In the genomic region with DNA sequence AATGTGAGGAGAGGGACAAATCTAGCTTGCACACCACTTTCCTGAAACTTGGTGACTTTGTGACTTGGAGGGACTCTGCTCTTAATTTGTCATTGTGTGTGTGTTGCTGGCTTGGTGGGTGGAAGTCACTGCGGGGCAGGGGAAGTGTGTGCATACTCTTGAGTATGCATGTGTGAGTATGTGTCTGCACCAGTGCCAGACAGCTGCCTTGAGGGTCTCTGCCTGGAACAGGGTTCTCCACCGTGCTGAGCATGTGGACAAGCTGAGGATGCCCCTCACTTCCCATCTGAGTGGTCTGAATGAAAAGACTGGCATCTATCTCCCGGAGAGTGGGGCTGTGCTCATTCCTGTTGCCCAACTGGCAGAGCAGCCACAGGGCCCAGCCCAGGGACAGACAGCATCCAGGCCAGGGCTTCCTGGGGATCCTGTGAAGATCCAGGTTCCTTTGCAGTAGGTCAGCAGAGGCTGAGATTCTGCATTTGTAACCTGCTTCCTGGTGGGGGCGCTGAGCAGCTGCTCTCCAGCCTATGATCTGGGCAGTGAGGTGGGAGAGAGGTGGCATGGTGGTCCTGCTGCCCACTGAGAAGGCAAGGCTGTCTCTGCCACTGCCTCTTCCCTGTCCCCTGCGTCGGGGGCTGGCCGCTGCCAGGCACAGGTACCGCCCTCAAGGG, we compare ENCODE assay signal across 9 cellular contexts.
DNase-seq lines count a peak whose midpoint lies in the region; ATAC-seq and TF ChIP-seq lines count a peak whose summit lies in the region.
"Had no signal": no experiment of that assay in that cellular context is flagged by ENCODE, and none has a peak within 500 bp of the region (broad histone marks: within the 10 kb centered on the region; RNA-seq: fewer than 3 reads in every experiment).

No MANE protein-coding gene starts in this region.

- no peaks in the 10 kb centered on the region for H3K9me2 ChIP-seq in OCI-LY7 (ENCODE audit: insufficient read depth, low read length)

- H2AK5ac ChIP-seq in trophoblast cell (ENCODE audit: low read length) = peak overlapping the region; percentile 41

- TF ChIP-seq POLR2A in esophagus squamous epithelium (IDR thresholded peaks at IDR 0.05) = no peak

- peak overlapping the region; percentile 50 for H2BK12ac ChIP-seq in trophoblast cell (ENCODE audit: low read length)

- peak overlapping the region; percentile 25 for H3K14ac ChIP-seq in trophoblast cell (ENCODE audit: low read length)

- 0 out of 2 replicates have a peak overlapping the region, but pooled peaks have one; percentile 47 for H2AFZ ChIP-seq in OCI-LY7 (ENCODE audit: low read length)
- peak overlapping the region; percentile 12 for H2AFZ ChIP-seq in trophoblast cell (ENCODE audit: insufficient read depth, low read length, poor library complexity)

- no peaks in the 10 kb centered on the region for H4K20me1 ChIP-seq in OCI-LY7 (ENCODE audit: insufficient read depth, low read length)

- peak; percentile 33 for TF ChIP-seq CTCF in GM06990 (IDR thresholded peaks at IDR 0.05; ENCODE audit: insufficient read depth, low read length, poor library complexity, severe bottlenecking)
- peak; percentile 72 for TF ChIP-seq CTCF in OCI-LY7 (conservative IDR thresholded peaks at IDR 0.05; ENCODE audit: low read length)
- TF ChIP-seq CTCF in esophagus squamous epithelium (IDR thresholded peaks at IDR 0.05) = peak in 2 of 6 experiments; percentile 11 to 29

- DNase-seq in GM06990 (ENCODE audit: extremely low read depth, insufficient read length) (no peak), OCI-LY7 (ENCODE audit: low spot score) (peak; percentile 21), esophagus squamous epithelium (lab: John Stamatoyannopoulos, UW) (no peak), trophoblast cell (peak in 1 of 2 donors; percentile 8), NCI-H2081 treated with DMSO at 0.1 percent for 48 hours (lab: John Stamatoyannopoulos, UW) (no peak), T-helper 1 cell (no peak)
- DNase-seq in stimulated activated CD8-positive, alpha-beta memory T cell treated with anti-CD3 and anti-CD28 coated beads, Interleukin-4, amount 100 ng/mL, for 48 hours = no peak
- DNase-seq: foreskin melanocyte had no signal

- H3K4ac ChIP-seq in trophoblast cell (ENCODE audit: low read depth, low read length) = no peak overlapping the region

- ATAC-seq in GM18867 (IDR thresholded peaks at IDR 0.05; ENCODE audit: unreplicated experiment) = no peak

- H3K23ac ChIP-seq in trophoblast cell (ENCODE audit: low read length) = no peak overlapping the region

- peak overlapping the region; percentile 28 for H2BK120ac ChIP-seq in trophoblast cell (ENCODE audit: insufficient read depth, low read length, poor library complexity)

- H3K9me3 ChIP-seq in OCI-LY7 (ENCODE audit: low read length) = no peaks in the 10 kb centered on the region
- H3K9me3 ChIP-seq in esophagus squamous epithelium = no peaks in the 10 kb centered on the region
- H3K9me3 ChIP-seq in trophoblast cell (ENCODE audit: insufficient read depth, low read depth, low read length) = no peaks in the 10 kb centered on the region

- no peak overlapping the region for H3K27ac ChIP-seq in OCI-LY7 (ENCODE audit: low read depth, low read length, poor library complexity, severe bottlenecking)
- peak overlapping the region; percentile 61 to 91 (median 82) for H3K27ac ChIP-seq in esophagus squamous epithelium
- H3K27ac ChIP-seq in trophoblast cell (ENCODE audit: low read depth, low read length) = peak overlapping the region; percentile 70

- POLR2A ChIA-PET in OCI-LY7 (lab: Charles Lee) = interaction anchor here (0.5 to 0.6 kb wide), 2 partner anchors 27 to 876 kb away, joined by 4 to 6 read pairs; no protein-coding TSS in a partner anchor

- peak overlapping the region; percentile 73 for H4K91ac ChIP-seq in trophoblast cell (ENCODE audit: low read depth, low read length)

- H3K4me1 ChIP-seq in OCI-LY7 (ENCODE audit: insufficient read depth, low read length, poor library complexity, severe bottlenecking) (no peaks in the 10 kb centered on the region), esophagus squamous epithelium (peaks cover 61 to 100% (median 92%) of the 10 kb centered on the region in 3 donors), trophoblast cell (ENCODE audit: control insufficient read depth in 1 of 2, insufficient read depth in 2 of 2, low read length in 2 of 2) (peaks cover 38 to 48% of the 10 kb centered on the region in 2 experiments)

- H3K4me3 ChIP-seq in GM06990 (replicated peaks; ENCODE audit: low read depth, low read length) = no peak overlapping the region
- no peak overlapping the region for H3K4me3 ChIP-seq in OCI-LY7 (ENCODE audit: low read depth, low read length, poor library complexity, severe bottlenecking)
- H3K4me3 ChIP-seq in esophagus squamous epithelium = no peak overlapping the region
- no peak overlapping the region for H3K4me3 ChIP-seq in trophoblast cell (ENCODE audit: low read depth, low read length)

- WGBS in esophagus squamous epithelium, 2 donors = 40 to 71% methylated on average over 4 to 5 of the region's 8 CpGs
- no CpG with 5 or more reads among the region's 8 CpGs for WGBS in trophoblast cell (ENCODE audit: extremely low coverage, insufficient coverage, insufficient read length)

- intact Hi-C loops in OCI-LY7 (cut with micrococcal nuclease; ENCODE audit: unreplicated experiment) (no loop called here), esophagus squamous epithelium (cut with DNase I) (no loop called here)

- BruUV-seq in OCI-LY7 (replicated peaks; lab: Mats Ljungman, UMichigan) = no TSS peak

- peak overlapping the region; percentile 69 for H2BK5ac ChIP-seq in trophoblast cell (ENCODE audit: low read depth, low read length, poor library complexity)

- no peak overlapping the region for H3K4me2 ChIP-seq in OCI-LY7 (ENCODE audit: low read length)
- H3K4me2 ChIP-seq in trophoblast cell (ENCODE audit: low read length) = peak overlapping the region; percentile 1

- H4K12ac ChIP-seq in trophoblast cell (ENCODE audit: low read depth, low read length) = no peak overlapping the region

- H3K18ac ChIP-seq in trophoblast cell (ENCODE audit: low read length) = peak overlapping the region; percentile 17

- H3K79me2 ChIP-seq in OCI-LY7 (ENCODE audit: insufficient read depth, low read depth, low read length) (no peaks in the 10 kb centered on the region), trophoblast cell (ENCODE audit: control insufficient read depth, insufficient read depth, low read length, poor library complexity) (peaks cover 3% of the 10 kb centered on the region)

- CTCF ChIA-PET in OCI-LY7 (lab: Charles Lee; ENCODE audit: unreplicated experiment) = interaction anchor here (0.5 kb wide), 1 partner anchor 237 kb away, joined by 4 read pairs; no protein-coding TSS in a partner anchor

- peaks cover 35% of the 10 kb centered on the region for H3K79me1 ChIP-seq in trophoblast cell (ENCODE audit: low read length)

- H4K8ac ChIP-seq in trophoblast cell (ENCODE audit: low read depth, low read length) = peak overlapping the region; percentile 39

- H3K9ac ChIP-seq in trophoblast cell (ENCODE audit: low read length) = no peak overlapping the region

- H3K27me3 ChIP-seq in GM06990 (replicated peaks; ENCODE audit: control insufficient read depth, insufficient read depth, low read length) (no peaks in the 10 kb centered on the region), esophagus squamous epithelium (no peaks in the 10 kb centered on the region), trophoblast cell (ENCODE audit: insufficient read depth, low read length) (no peaks in the 10 kb centered on the region)

- no peaks in the 10 kb centered on the region for H3K36me3 ChIP-seq in GM06990 (ENCODE audit: control insufficient read depth, insufficient read depth, low read length)
- H3K36me3 ChIP-seq in OCI-LY7 (ENCODE audit: insufficient read depth, low read length) = no peaks in the 10 kb centered on the region
- H3K36me3 ChIP-seq in esophagus squamous epithelium = no peaks in the 10 kb centered on the region
- no peaks in the 10 kb centered on the region for H3K36me3 ChIP-seq in trophoblast cell (ENCODE audit: control insufficient read depth in 1 of 2, insufficient read depth in 2 of 2, low read length in 2 of 2)
